In genomic region chr3:196207833-196208607, GRCh38 we compare ENCODE assay signal across 1 cellular context.
TF ChIP-seq lines count a peak whose summit lies in the region.

No MANE protein-coding gene starts in this region.

TF ChIP-seq in K562, 482 proteins besides CTCF, POLR2A, EP300 and RAD21 (continued from another document and continues in another):
- TF ChIP-seq, protein P1, sequence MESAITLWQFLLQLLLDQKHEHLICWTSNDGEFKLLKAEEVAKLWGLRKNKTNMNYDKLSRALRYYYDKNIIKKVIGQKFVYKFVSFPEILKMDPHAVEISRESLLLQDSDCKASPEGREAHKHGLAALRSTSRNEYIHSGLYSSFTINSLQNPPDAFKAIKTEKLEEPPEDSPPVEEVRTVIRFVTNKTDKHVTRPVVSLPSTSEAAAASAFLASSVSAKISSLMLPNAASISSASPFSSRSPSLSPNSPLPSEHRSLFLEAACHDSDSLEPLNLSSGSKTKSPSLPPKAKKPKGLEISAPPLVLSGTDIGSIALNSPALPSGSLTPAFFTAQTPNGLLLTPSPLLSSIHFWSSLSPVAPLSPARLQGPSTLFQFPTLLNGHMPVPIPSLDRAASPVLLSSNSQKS (CRISPR knock-in tag; IDR thresholded peaks at IDR 0.05): no peak
- TF ChIP-seq MECOM (CRISPR knock-in tag; IDR thresholded peaks at IDR 0.05) (no peak), CLOCK (CRISPR knock-in tag; IDR thresholded peaks at IDR 0.05; ENCODE audit: borderline replicate concordance) (no peak), KAT7 (CRISPR knock-in tag; IDR thresholded peaks at IDR 0.05; ENCODE audit: borderline replicate concordance) (no peak), EGR1 (conservative IDR thresholded peaks at IDR 0.05) (peak; percentile 90), ZNF23 (CRISPR knock-in tag; IDR thresholded peaks at IDR 0.05) (no peak), ZNF583 (CRISPR knock-in tag; IDR thresholded peaks at IDR 0.05) (no peak), TEAD4 (IDR thresholded peaks at IDR 0.05; ENCODE audit: low read length) (no peak), TEAD4 (CRISPR knock-in tag; IDR thresholded peaks at IDR 0.05; ENCODE audit: borderline replicate concordance) (no peak), ZNF780A (CRISPR knock-in tag; IDR thresholded peaks at IDR 0.05) (no peak), POU5F1 (IDR thresholded peaks at IDR 0.05; ENCODE audit: borderline replicate concordance, low read depth, low read length, partially characterized antibody) (no peak), ZNF766 (CRISPR knock-in tag; conservative IDR thresholded peaks at IDR 0.05) (no peak), SLC30A9 (CRISPR knock-in tag; IDR thresholded peaks at IDR 0.05) (no peak), VEZF1 (CRISPR knock-in tag; IDR thresholded peaks at IDR 0.05) (peak; percentile 81), TAL1 (IDR thresholded peaks at IDR 0.05) (no peak), ZNF445 (CRISPR knock-in tag; IDR thresholded peaks at IDR 0.05; ENCODE audit: low read depth) (no peak), THRAP3 (IDR thresholded peaks at IDR 0.05; ENCODE audit: borderline replicate concordance) (peak; percentile 84; the same call in 1 of the 2 replicates), JUNB (CRISPR knock-in tag; conservative IDR thresholded peaks at IDR 0.05) (no peak), BCOR (IDR thresholded peaks at IDR 0.05) (peak; percentile 53), ZNF717 (CRISPR knock-in tag; IDR thresholded peaks at IDR 0.05) (no peak), MEIS2 (IDR thresholded peaks at IDR 0.05; ENCODE audit: partially characterized antibody) (no peak), CAMTA2 (CRISPR knock-in tag; conservative IDR thresholded peaks at IDR 0.05) (no peak), CREM (IDR thresholded peaks at IDR 0.05; ENCODE audit: low read depth) (no peak), ZNF696 (CRISPR knock-in tag; conservative IDR thresholded peaks at IDR 0.05) (no peak), DEAF1 (CRISPR knock-in tag; IDR thresholded peaks at IDR 0.05) (no peak), RB1 (IDR thresholded peaks at IDR 0.05; ENCODE audit: low read depth) (no peak), KLF6 (CRISPR knock-in tag; IDR thresholded peaks at IDR 0.05; ENCODE audit: borderline replicate concordance) (no peak), ZNF316 (IDR thresholded peaks at IDR 0.05) (no peak), BHLHE40 (IDR thresholded peaks at IDR 0.05; ENCODE audit: low read length) (no peak), MXI1 (IDR thresholded peaks at IDR 0.05; ENCODE audit: low read depth, low read length) (0 out of 2 replicates have a peak, but pooled peaks have one; percentile 20), SMAD3 (CRISPR knock-in tag; conservative IDR thresholded peaks at IDR 0.05) (no peak), CHD4 (IDR thresholded peaks at IDR 0.05; ENCODE audit: insufficient read depth, insufficient replicate concordance, low read depth, low read length, poor library complexity, severe bottlenecking) (no peak), ZNF41 (CRISPR knock-in tag; conservative IDR thresholded peaks at IDR 0.05) (no peak), ADNP (tag; IDR thresholded peaks at IDR 0.05) (no peak), MEF2A (IDR thresholded peaks at IDR 0.05; ENCODE audit: control insufficient read depth, low read depth, low read length) (no peak), ELF1 (tag; IDR thresholded peaks at IDR 0.05) (0 out of 2 replicates have a peak, but pooled peaks have one; percentile 32), SMARCA5 (IDR thresholded peaks at IDR 0.05) (peak; percentile 88), HMGXB4 (CRISPR knock-in tag; IDR thresholded peaks at IDR 0.05) (no peak), NR4A1 (CRISPR knock-in tag; IDR thresholded peaks at IDR 0.05) (no peak), NR4A1 (tag; IDR thresholded peaks at IDR 0.05) (no peak), EHMT2 (IDR thresholded peaks at IDR 0.05) (no peak), THAP12 (CRISPR knock-in tag; IDR thresholded peaks at IDR 0.05) (no peak), IFI16 (CRISPR knock-in tag; IDR thresholded peaks at IDR 0.05) (no peak), SIX5 (IDR thresholded peaks at IDR 0.05; ENCODE audit: borderline replicate concordance in 1 of 2, insufficient read depth in 1 of 2, low read depth in 1 of 2, low read length in 2 of 2) (no peak), PRPF4 (IDR thresholded peaks at IDR 0.05; ENCODE audit: insufficient read depth, low read depth, low read length, poor library complexity, severe bottlenecking) (no peak), KAT2B (IDR thresholded peaks at IDR 0.05; ENCODE audit: low read depth, low read length) (no peak), SNIP1 (IDR thresholded peaks at IDR 0.05; ENCODE audit: low read depth) (no peak), PTBP1 (IDR thresholded peaks at IDR 0.05; ENCODE audit: low read depth, low read length) (no peak), WHSC1 (IDR thresholded peaks at IDR 0.05; ENCODE audit: low read length) (no peak), ARID3B (CRISPR knock-in tag; IDR thresholded peaks at IDR 0.05; ENCODE audit: borderline replicate concordance) (no peak), PURB (CRISPR knock-in tag; IDR thresholded peaks at IDR 0.05; ENCODE audit: low read depth) (no peak)
- TF ChIP-seq, protein P2, sequence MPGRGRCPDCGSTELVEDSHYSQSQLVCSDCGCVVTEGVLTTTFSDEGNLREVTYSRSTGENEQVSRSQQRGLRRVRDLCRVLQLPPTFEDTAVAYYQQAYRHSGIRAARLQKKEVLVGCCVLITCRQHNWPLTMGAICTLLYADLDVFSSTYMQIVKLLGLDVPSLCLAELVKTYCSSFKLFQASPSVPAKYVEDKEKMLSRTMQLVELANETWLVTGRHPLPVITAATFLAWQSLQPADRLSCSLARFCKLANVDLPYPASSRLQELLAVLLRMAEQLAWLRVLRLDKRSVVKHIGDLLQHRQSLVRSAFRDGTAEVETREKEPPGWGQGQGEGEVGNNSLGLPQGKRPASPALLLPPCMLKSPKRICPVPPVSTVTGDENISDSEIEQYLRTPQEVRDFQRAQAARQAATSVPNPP (IDR thresholded peaks at IDR 0.05; ENCODE audit: borderline replicate concordance, insufficient read depth, insufficient read length): no peak
- TF ChIP-seq, protein P3, sequence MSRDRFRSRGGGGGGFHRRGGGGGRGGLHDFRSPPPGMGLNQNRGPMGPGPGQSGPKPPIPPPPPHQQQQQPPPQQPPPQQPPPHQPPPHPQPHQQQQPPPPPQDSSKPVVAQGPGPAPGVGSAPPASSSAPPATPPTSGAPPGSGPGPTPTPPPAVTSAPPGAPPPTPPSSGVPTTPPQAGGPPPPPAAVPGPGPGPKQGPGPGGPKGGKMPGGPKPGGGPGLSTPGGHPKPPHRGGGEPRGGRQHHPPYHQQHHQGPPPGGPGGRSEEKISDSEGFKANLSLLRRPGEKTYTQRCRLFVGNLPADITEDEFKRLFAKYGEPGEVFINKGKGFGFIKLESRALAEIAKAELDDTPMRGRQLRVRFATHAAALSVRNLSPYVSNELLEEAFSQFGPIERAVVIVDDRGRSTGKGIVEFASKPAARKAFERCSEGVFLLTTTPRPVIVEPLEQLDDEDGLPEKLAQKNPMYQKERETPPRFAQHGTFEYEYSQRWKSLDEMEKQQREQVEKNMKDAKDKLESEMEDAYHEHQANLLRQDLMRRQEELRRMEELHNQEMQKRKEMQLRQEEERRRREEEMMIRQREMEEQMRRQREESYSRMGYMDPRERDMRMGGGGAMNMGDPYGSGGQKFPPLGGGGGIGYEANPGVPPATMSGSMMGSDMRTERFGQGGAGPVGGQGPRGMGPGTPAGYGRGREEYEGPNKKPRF (IDR thresholded peaks at IDR 0.05; ENCODE audit: low read depth, low read length): no peak
- TF ChIP-seq, protein P4, sequence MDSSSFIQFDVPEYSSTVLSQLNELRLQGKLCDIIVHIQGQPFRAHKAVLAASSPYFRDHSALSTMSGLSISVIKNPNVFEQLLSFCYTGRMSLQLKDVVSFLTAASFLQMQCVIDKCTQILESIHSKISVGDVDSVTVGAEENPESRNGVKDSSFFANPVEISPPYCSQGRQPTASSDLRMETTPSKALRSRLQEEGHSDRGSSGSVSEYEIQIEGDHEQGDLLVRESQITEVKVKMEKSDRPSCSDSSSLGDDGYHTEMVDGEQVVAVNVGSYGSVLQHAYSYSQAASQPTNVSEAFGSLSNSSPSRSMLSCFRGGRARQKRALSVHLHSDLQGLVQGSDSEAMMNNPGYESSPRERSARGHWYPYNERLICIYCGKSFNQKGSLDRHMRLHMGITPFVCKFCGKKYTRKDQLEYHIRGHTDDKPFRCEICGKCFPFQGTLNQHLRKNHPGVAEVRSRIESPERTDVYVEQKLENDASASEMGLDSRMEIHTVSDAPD (CRISPR knock-in tag; IDR thresholded peaks at IDR 0.05): no peak
